In the genomic region with DNA sequence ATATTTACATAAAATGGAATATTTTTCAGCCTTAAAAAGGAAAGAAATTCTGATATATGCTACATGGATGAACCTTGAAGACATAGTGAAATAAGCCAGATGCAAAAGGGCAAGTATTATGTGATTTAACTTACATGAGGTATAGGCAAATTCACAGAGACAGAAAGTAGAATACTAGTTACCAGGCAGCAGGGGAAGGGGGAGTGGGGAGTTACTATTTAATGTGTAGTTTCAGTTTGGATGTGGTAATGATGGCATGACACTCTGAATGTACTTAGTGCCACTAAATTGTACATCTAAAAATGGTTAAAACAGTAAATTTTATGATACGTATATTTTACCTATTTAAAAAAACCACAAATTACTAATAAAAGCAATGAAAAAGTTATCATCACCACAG, we compare ENCODE assay signal across 30 cellular contexts.
"Had no signal": no experiment of that assay in that cellular context is flagged by ENCODE, and none has a peak within 500 bp of the region (broad histone marks: within the 10 kb centered on the region; RNA-seq: fewer than 3 reads in every experiment).

No MANE protein-coding gene starts in this region.

- FAIRE-seq: colon had no signal

- H3K4me1 ChIP-seq: SJCRH30 had no signal

- H3K27me3 ChIP-seq: SJCRH30 had no signal

- ATAC-seq: activated CD8-positive, alpha-beta memory T cell treated with anti-CD3 and anti-CD28 coated beads, Interleukin-2, amount 10 ng/mL, durations not matched to agents 7 days and 5 days; activated naive CD8-positive, alpha-beta T cell treated with anti-CD3 and anti-CD28 coated beads, Interleukin-2, amount 50 U/mL, for 24 hours; Panc1 had no signal

- H3K9me3 ChIP-seq: SJCRH30 had no signal

- H3K4me3 ChIP-seq: SJCRH30, SK-N-MC had no signal

- DNase-seq: activated CD4-positive, alpha-beta memory T cell treated with anti-CD3 and anti-CD28 coated beads, Interleukin-2, amount 10 ng/mL, durations not matched to agents 7 days and 5 days; activated CD4-positive, alpha-beta T cell treated with anti-CD3 and anti-CD28 coated beads for 1 hour; activated CD4-positive, alpha-beta T cell treated with anti-CD3 and anti-CD28 coated beads for 48 hours; activated CD4-positive, CD25-positive, alpha-beta regulatory T cell; activated CD8-positive, alpha-beta memory T cell treated with anti-CD3 and anti-CD28 coated beads for 24 hours; activated CD8-positive, alpha-beta memory T cell treated with anti-CD3 and anti-CD28 coated beads, Interleukin-2, amount 10 ng/mL, durations not matched to agents 7 days and 5 days; activated CD8-positive, alpha-beta memory T cell treated with anti-CD3 and anti-CD28 coated beads, Interleukin-2, amount 50 U/mL, for 48 hours; activated effector memory CD4-positive, alpha-beta T cell treated with Interleukin-2 at 50 U/mL for 16 hours; activated naive CD4-positive, alpha-beta T cell treated with anti-CD3 and anti-CD28 coated beads, Interleukin-2, amount 10 ng/mL, durations not matched to agents 7 days and 5 days; activated naive CD8-positive, alpha-beta T cell treated with anti-CD3 and anti-CD28 coated beads, Interleukin-2, amount 50 U/mL, for 24 hours; activated T-cell treated with anti-CD3 and anti-CD28 coated beads, Interleukin-2, amount 50 U/mL, for 48 hours; anterior cingulate cortex; central memory CD4-positive, alpha-beta T cell; NCI-H1092 treated with DMSO at 0.1 percent for 48 hours; NCI-H1417; NCI-H187 treated with DMSO at 0.1 percent for 48 hours; NCI-H2081; NCI-H2171 treated with DMSO at 0.1 percent for 48 hours; NCI-H226; NCI-H446 treated with DMSO at 0.1 percent for 48 hours; NCI-H524; NCI-H69; NCI-H82; SHP77; SJCRH30; T1000; WERI-Rb-1 had no signal

- H3K27ac ChIP-seq: SJCRH30, SK-N-MC, WERI-Rb-1 had no signal
